Comparison of ENCODE assay signal across 1 cellular context in genomic region chr1:227315500-227316346, GRCh38.
TF ChIP-seq lines count a peak whose summit lies in the region.

No MANE protein-coding gene starts in this region.

TF ChIP-seq in K562, 482 proteins besides CTCF, POLR2A, EP300 and RAD21 (continued from another document and continues in another):
- TF ChIP-seq, protein P1, sequence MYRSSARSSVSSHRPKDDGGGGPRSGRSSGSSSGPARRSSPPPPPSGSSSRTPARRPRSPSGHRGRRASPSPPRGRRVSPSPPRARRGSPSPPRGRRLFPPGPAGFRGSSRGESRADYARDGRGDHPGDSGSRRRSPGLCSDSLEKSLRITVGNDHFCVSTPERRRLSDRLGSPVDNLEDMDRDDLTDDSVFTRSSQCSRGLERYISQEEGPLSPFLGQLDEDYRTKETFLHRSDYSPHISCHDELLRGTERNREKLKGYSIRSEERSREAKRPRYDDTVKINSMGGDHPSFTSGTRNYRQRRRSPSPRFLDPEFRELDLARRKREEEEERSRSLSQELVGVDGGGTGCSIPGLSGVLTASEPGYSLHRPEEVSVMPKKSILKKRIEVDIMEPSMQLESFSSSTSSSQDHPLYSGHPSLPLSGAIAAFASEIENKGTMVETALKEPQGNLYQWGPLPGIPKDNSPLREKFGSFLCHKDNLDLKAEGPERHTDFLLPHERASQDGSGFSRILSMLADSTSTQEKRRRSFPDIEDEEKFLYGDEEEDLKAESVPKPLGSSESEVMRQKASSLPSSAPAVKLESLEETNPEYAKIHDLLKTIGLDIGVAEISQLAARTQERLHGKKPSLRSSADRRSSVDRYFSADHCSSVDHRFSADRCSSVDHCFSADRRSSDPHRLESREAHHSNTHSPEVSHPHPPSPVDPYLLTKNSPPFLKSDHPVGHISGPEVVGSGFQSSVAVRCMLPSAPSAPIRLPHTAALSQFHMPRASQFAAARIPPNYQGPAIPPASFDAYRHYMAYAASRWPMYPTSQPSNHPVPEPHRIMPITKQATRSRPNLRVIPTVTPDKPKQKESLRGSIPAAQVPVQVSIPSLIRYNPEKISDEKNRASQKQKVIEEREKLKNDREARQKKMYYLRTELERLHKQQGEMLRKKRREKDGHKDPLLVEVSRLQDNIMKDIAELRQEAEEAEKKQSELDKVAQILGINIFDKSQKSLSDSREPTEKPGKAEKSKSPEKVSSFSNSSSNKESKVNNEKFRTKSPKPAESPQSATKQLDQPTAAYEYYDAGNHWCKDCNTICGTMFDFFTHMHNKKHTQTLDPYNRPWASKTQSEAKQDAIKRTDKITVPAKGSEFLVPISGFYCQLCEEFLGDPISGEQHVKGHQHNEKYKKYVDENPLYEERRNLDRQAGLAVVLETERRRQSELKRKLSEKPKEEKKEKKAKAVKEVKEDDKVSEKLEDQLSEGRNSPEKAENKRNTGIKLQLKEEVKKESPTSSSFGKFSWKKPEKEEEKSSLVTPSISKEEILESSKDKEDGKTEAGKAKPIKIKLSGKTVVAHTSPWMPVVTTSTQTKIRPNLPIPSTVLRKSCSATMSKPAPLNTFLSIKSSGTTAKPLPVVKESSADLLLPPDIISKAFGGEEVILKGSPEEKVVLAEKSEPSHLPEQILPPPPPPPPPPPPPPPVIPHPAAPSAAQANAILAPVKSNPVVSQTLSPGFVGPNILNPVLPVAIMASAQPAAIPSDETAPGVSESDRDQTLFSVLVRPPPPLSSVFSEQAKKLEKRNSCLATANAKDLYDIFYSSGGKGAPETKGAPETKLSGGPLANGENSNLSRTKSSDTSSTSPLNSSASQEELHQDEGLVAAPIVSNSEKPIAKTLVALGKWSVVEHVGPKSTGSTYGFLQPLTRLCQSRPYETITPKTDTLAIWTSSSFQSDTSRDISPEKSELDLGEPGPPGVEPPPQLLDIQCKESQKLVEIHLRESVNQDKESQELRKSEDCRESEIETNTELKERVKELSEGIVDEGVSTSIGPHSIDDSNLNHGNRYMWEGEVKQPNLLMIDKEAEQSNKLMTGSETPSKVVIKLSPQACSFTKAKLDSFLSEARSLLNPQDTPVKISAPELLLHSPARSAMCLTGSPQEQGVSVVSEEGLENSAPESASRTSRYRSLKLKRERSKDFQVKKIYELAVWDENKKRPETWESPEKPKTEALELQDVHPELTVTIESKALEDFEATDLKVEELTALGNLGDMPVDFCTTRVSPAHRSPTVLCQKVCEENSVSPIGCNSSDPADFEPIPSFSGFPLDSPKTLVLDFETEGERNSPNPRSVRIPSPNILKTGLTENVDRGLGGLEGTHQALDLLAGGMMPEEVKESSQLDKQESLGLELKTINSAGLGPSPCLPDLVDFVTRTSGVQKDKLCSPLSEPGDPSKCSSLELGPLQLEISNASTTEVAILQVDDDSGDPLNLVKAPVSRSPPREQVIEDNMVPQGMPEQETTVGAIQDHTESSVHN (IDR thresholded peaks at IDR 0.05; ENCODE audit: borderline replicate concordance in 1 of 2, low read depth in 1 of 2): peak in 1 of 2 experiments; percentile 58; a peak in 2 of 4 replicates
- TF ChIP-seq ESRRA (IDR thresholded peaks at IDR 0.05; ENCODE audit: borderline replicate concordance, low read depth) (peak; percentile 62; the same call in 1 of the 2 replicates), ATF1 (CRISPR knock-in tag; IDR thresholded peaks at IDR 0.05) (no peak), ATF1 (tag; IDR thresholded peaks at IDR 0.05) (0 out of 2 replicates have a peak, but pooled peaks have one; percentile 56), RBFOX2 (IDR thresholded peaks at IDR 0.05; ENCODE audit: low read depth, low read length) (peak; percentile 51; the same call in 1 of the 2 replicates), NR1H2 (CRISPR knock-in tag; IDR thresholded peaks at IDR 0.05) (no peak), ADNP (tag; IDR thresholded peaks at IDR 0.05) (0 out of 2 replicates have a peak, but pooled peaks have one; percentile 4), ZEB2 (IDR thresholded peaks at IDR 0.05) (no peak), ZBTB8A (IDR thresholded peaks at IDR 0.05; ENCODE audit: partially characterized antibody) (no peak), ATF7 (IDR thresholded peaks at IDR 0.05) (no peak), EP400 (IDR thresholded peaks at IDR 0.05) (0 out of 2 replicates have a peak, but pooled peaks have one; percentile 36), TAF1 (IDR thresholded peaks at IDR 0.05; ENCODE audit: control insufficient read depth, extremely low read depth, insufficient read depth, low read length, severe bottlenecking) (peak; percentile 33), ZNF316 (IDR thresholded peaks at IDR 0.05) (peak; percentile 68), SMC3 (conservative IDR thresholded peaks at IDR 0.05; ENCODE audit: insufficient read depth, low read depth, low read length) (no peak), CBX3 (IDR thresholded peaks at IDR 0.05; ENCODE audit: borderline replicate concordance in 1 of 2, low read length in 2 of 2) (no peak), CREM (IDR thresholded peaks at IDR 0.05; ENCODE audit: low read depth) (peak; percentile 70), ZBTB5 (IDR thresholded peaks at IDR 0.05) (no peak), GMEB1 (CRISPR knock-in tag; IDR thresholded peaks at IDR 0.05) (no peak), CXXC5 (CRISPR knock-in tag; IDR thresholded peaks at IDR 0.05) (peak; percentile 43; the same call in 1 of the 2 replicates), KDM5B (IDR thresholded peaks at IDR 0.05; ENCODE audit: insufficient replicate concordance, low read depth, low read length) (peak; percentile 33), ZNF239 (CRISPR knock-in tag; IDR thresholded peaks at IDR 0.05) (peak; percentile 88), ZNF197 (CRISPR knock-in tag; IDR thresholded peaks at IDR 0.05; ENCODE audit: low read depth) (peak; percentile 32; the same call in 1 of the 2 replicates), ATF3 (IDR thresholded peaks at IDR 0.05) (peak; percentile 43; the same call in 1 of the 2 replicates), ATF3 (CRISPR knock-in tag; conservative IDR thresholded peaks at IDR 0.05) (no peak), NFIC (IDR thresholded peaks at IDR 0.05) (0 out of 2 replicates have a peak, but pooled peaks have one; percentile 6), ZNF184 (CRISPR knock-in tag; IDR thresholded peaks at IDR 0.05) (no peak), SMARCA4 (IDR thresholded peaks at IDR 0.05) (0 out of 2 replicates have a peak, but pooled peaks have one; percentile 37), TAF9B (IDR thresholded peaks at IDR 0.05; ENCODE audit: partially characterized antibody) (no peak), NELFE (IDR thresholded peaks at IDR 0.05; ENCODE audit: insufficient read depth, insufficient read length) (no peak)
- TF ChIP-seq, protein P2, sequence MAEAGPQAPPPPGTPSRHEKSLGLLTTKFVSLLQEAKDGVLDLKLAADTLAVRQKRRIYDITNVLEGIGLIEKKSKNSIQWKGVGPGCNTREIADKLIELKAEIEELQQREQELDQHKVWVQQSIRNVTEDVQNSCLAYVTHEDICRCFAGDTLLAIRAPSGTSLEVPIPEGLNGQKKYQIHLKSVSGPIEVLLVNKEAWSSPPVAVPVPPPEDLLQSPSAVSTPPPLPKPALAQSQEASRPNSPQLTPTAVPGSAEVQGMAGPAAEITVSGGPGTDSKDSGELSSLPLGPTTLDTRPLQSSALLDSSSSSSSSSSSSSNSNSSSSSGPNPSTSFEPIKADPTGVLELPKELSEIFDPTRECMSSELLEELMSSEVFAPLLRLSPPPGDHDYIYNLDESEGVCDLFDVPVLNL (CRISPR knock-in tag; IDR thresholded peaks at IDR 0.05; ENCODE audit: low read depth): no peak
- TF ChIP-seq, protein P3, sequence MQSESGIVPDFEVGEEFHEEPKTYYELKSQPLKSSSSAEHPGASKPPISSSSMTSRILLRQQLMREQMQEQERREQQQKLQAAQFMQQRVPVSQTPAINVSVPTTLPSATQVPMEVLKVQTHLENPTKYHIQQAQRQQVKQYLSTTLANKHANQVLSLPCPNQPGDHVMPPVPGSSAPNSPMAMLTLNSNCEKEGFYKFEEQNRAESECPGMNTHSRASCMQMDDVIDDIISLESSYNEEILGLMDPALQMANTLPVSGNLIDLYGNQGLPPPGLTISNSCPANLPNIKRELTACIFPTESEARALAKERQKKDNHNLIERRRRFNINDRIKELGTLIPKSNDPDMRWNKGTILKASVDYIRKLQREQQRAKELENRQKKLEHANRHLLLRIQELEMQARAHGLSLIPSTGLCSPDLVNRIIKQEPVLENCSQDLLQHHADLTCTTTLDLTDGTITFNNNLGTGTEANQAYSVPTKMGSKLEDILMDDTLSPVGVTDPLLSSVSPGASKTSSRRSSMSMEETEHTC (IDR thresholded peaks at IDR 0.05): no peak
- TF ChIP-seq, protein P4, sequence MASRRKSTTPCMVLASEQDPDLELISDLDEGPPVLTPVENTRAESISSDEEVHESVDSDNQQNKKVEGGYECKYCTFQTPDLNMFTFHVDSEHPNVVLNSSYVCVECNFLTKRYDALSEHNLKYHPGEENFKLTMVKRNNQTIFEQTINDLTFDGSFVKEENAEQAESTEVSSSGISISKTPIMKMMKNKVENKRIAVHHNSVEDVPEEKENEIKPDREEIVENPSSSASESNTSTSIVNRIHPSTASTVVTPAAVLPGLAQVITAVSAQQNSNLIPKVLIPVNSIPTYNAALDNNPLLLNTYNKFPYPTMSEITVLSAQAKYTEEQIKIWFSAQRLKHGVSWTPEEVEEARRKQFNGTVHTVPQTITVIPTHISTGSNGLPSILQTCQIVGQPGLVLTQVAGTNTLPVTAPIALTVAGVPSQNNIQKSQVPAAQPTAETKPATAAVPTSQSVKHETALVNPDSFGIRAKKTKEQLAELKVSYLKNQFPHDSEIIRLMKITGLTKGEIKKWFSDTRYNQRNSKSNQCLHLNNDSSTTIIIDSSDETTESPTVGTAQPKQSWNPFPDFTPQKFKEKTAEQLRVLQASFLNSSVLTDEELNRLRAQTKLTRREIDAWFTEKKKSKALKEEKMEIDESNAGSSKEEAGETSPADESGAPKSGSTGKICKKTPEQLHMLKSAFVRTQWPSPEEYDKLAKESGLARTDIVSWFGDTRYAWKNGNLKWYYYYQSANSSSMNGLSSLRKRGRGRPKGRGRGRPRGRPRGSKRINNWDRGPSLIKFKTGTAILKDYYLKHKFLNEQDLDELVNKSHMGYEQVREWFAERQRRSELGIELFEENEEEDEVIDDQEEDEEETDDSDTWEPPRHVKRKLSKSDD (conservative IDR thresholded peaks at IDR 0.05; ENCODE audit: low read length): no peak
- TF ChIP-seq, protein P5, sequence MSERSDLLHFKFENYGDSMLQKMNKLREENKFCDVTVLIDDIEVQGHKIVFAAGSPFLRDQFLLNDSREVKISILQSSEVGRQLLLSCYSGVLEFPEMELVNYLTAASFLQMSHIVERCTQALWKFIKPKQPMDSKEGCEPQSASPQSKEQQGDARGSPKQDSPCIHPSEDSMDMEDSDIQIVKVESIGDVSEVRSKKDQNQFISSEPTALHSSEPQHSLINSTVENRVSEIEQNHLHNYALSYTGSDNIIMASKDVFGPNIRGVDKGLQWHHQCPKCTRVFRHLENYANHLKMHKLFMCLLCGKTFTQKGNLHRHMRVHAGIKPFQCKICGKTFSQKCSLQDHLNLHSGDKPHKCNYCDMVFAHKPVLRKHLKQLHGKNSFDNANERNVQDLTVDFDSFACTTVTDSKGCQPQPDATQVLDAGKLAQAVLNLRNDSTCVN (CRISPR knock-in tag; IDR thresholded peaks at IDR 0.05): no peak
- TF ChIP-seq, protein P6, sequence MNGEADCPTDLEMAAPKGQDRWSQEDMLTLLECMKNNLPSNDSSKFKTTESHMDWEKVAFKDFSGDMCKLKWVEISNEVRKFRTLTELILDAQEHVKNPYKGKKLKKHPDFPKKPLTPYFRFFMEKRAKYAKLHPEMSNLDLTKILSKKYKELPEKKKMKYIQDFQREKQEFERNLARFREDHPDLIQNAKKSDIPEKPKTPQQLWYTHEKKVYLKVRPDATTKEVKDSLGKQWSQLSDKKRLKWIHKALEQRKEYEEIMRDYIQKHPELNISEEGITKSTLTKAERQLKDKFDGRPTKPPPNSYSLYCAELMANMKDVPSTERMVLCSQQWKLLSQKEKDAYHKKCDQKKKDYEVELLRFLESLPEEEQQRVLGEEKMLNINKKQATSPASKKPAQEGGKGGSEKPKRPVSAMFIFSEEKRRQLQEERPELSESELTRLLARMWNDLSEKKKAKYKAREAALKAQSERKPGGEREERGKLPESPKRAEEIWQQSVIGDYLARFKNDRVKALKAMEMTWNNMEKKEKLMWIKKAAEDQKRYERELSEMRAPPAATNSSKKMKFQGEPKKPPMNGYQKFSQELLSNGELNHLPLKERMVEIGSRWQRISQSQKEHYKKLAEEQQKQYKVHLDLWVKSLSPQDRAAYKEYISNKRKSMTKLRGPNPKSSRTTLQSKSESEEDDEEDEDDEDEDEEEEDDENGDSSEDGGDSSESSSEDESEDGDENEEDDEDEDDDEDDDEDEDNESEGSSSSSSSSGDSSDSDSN (IDR thresholded peaks at IDR 0.05; ENCODE audit: borderline replicate concordance in 1 of 2, low read depth in 2 of 2, low read length in 2 of 2): 0 out of 4 replicates have a peak, but pooled peaks of 1 of the 2 experiments have one; percentile 41
- TF ChIP-seq, protein P7, sequence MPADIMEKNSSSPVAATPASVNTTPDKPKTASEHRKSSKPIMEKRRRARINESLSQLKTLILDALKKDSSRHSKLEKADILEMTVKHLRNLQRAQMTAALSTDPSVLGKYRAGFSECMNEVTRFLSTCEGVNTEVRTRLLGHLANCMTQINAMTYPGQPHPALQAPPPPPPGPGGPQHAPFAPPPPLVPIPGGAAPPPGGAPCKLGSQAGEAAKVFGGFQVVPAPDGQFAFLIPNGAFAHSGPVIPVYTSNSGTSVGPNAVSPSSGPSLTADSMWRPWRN (IDR thresholded peaks at IDR 0.05; ENCODE audit: low read depth): no peak
